In the genomic region with DNA sequence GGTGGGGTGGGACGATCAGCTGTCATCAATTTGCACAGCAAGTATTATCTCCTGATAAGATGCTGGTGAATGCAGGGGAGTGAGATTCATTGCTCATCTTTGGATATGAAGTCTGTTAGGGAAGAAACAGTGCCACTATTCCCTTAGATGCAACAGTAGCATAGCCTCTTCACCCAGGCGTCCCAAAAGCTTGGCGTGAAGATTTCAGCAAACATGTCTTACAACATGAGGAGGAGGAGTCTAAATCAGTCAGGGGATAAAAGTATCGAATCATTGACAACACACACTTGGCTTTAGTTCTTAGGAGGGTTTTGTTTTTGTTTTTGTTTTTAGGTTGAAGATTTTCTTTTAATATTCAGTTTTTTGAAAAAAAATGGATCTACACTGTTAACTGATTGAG, we compare ENCODE assay signal across 23 cellular contexts.
"Had no signal": no experiment of that assay in that cellular context is flagged by ENCODE, and none has a peak within 500 bp of the region (broad histone marks: within the 10 kb centered on the region; RNA-seq: fewer than 3 reads in every experiment).

No MANE protein-coding gene starts in this region.

- H3K4me3 ChIP-seq: coronary artery, gastrocnemius medialis, heart left ventricle, hepatocyte, neural progenitor cell, prostate gland, right atrium auricular region, sigmoid colon, stomach, thyroid gland, vagina had no signal

- DNase-seq: dermis blood vessel endothelial cell; effector memory CD4-positive, alpha-beta T cell; foreskin fibroblast; gastrocnemius medialis; heart left ventricle; islet precursor cell; kidney glomerular epithelial cell; naive thymus-derived CD8-positive, alpha-beta T cell; nucleus accumbens; sigmoid colon; stimulated activated CD4-positive, alpha-beta T cell treated with anti-CD3 and anti-CD28 coated beads, Interleukin-2, amount 100 ng/mL, for 24 hours; stimulated activated CD4-positive, alpha-beta T cell treated with anti-CD3 and anti-CD28 coated beads, Interleukin-4, amount 100 ng/mL, for 24 hours; stimulated activated naive CD4-positive, alpha-beta T cell treated with Interleukin-2 at 50 U/mL for 16 hours; stomach; thyroid gland; trophoblast cell had no signal

- H3K4me1 Mint-ChIP-seq: neural progenitor cell had no signal

- ATAC-seq: gastrocnemius medialis; heart left ventricle; naive thymus-derived CD8-positive, alpha-beta T cell; stimulated activated effector memory CD8-positive, alpha-beta T cell treated with anti-CD3 and anti-CD28 coated beads, Interleukin-12 subunit alpha, Interleukin-12 subunit beta, amount 100 ng/mL, for 72 hours had no signal

- H3K4me1 ChIP-seq: neural progenitor cell, prostate gland had no signal

- H3K9me3 ChIP-seq: gastrocnemius medialis, heart left ventricle, prostate gland, right atrium auricular region, sigmoid colon, stomach, thyroid gland, vagina had no signal

- H3K27me3 ChIP-seq: gastrocnemius medialis, heart left ventricle, hepatocyte, neural progenitor cell, right atrium auricular region, sigmoid colon, stomach, thyroid gland, vagina had no signal

- H3K27me3 Mint-ChIP-seq: naive thymus-derived CD8-positive, alpha-beta T cell had no signal

- H3K4me3 Mint-ChIP-seq: naive thymus-derived CD8-positive, alpha-beta T cell; neural progenitor cell; stimulated activated effector memory CD8-positive, alpha-beta T cell treated with anti-CD3 and anti-CD28 coated beads, Interleukin-12 subunit alpha, Interleukin-12 subunit beta, amount 100 ng/mL, for 72 hours had no signal

- H3K9me3 Mint-ChIP-seq: naive thymus-derived CD8-positive, alpha-beta T cell; neural progenitor cell; stimulated activated effector memory CD8-positive, alpha-beta T cell treated with anti-CD3 and anti-CD28 coated beads, Interleukin-12 subunit alpha, Interleukin-12 subunit beta, amount 100 ng/mL, for 72 hours had no signal

- H3K27ac ChIP-seq: coronary artery, gastrocnemius medialis, heart left ventricle, hepatocyte, neural progenitor cell, prostate gland, right atrium auricular region, sigmoid colon, stomach, thyroid gland, vagina had no signal

- H3K27ac Mint-ChIP-seq: neural progenitor cell; stimulated activated effector memory CD8-positive, alpha-beta T cell treated with anti-CD3 and anti-CD28 coated beads, Interleukin-12 subunit alpha, Interleukin-12 subunit beta, amount 100 ng/mL, for 72 hours had no signal

- H3K36me3 ChIP-seq: gastrocnemius medialis, neural progenitor cell, right atrium auricular region, thyroid gland had no signal
